Comparison of ENCODE assay signal across 10 cellular contexts in genomic region chr13:46605824-46606554, GRCh38. TPM values are rescaled to one million over a fixed set of nuclear protein-coding genes. Genes with fewer than 3 reads are reported as not detected.
DNase-seq lines count a peak whose midpoint lies in the region; ATAC-seq and TF ChIP-seq lines count a peak whose summit lies in the region.
"Had no signal": no experiment of that assay in that cellular context is flagged by ENCODE, and none has a peak within 500 bp of the region (broad histone marks: within the 10 kb centered on the region; RNA-seq: fewer than 3 reads in every experiment).

No MANE protein-coding gene starts in this region.

- 59 to 69% methylated on average over 3 of the region's 3 CpGs for WGBS in heart right ventricle, 2 donors

- peak overlapping the region in 9 of 10 donors; percentile 33 to 71 (median 56) for H3K27ac ChIP-seq in heart right ventricle
- H3K27ac ChIP-seq in upper lobe of right lung: peak overlapping the region; percentile 45

- H3K9me3 ChIP-seq in heart right ventricle (no peaks in the 10 kb centered on the region), upper lobe of right lung (no peaks in the 10 kb centered on the region)

- H3K4me3 ChIP-seq in heart right ventricle (no peak overlapping the region), upper lobe of right lung (no peak overlapping the region)

- H3K4me1 ChIP-seq in heart right ventricle (peaks cover 9 to 93% (median 80%) of the 10 kb centered on the region in 9 donors), upper lobe of right lung (peaks cover 49% of the 10 kb centered on the region)

- ATAC-seq in heart right ventricle (peak in 1 of 8 donors; percentile 17), Right ventricle myocardium superior (ENCODE audit: poor library complexity) (no peak), HG03354 (IDR thresholded peaks at IDR 0.05; ENCODE audit: poor library complexity, severe bottlenecking, unreplicated experiment) (peak; percentile 39), upper lobe of right lung (peak; percentile 77)

- DNase-seq in heart right ventricle: no peak
- DNase-seq in Right ventricle myocardium superior: no peak
- DNase-seq in foreskin melanocyte: peak; percentile 86
- no peak for DNase-seq in upper lobe of right lung
- no peak for DNase-seq in DMS153 (lab: John Stamatoyannopoulos, UW)
- DNase-seq in glutamatergic neuron: no peak
- DNase-seq in 8988T: no peak
- DNase-seq: activated CD4-positive, CD25-positive, alpha-beta regulatory T cell treated with anti-CD3 and anti-CD28 coated beads, Interleukin-2, amount 50 U/mL, for 72 hours; DND-41 had no signal

- H3K36me3 Mint-ChIP-seq in glutamatergic neuron (ENCODE audit: unreplicated experiment): no peaks in the 10 kb centered on the region

- H3K27me3 Mint-ChIP-seq in glutamatergic neuron (ENCODE audit: unreplicated experiment): peaks cover 2% of the 10 kb centered on the region

- H3K27me3 ChIP-seq in heart right ventricle (no peaks in the 10 kb centered on the region), upper lobe of right lung (no peaks in the 10 kb centered on the region)

- H3K4me3 Mint-ChIP-seq in glutamatergic neuron (ENCODE audit: unreplicated experiment): no peak overlapping the region

- H3K36me3 ChIP-seq in heart right ventricle: no peaks in the 10 kb centered on the region
- no peaks in the 10 kb centered on the region for H3K36me3 ChIP-seq in upper lobe of right lung

- no peak overlapping the region for H3K27ac Mint-ChIP-seq in glutamatergic neuron (ENCODE audit: unreplicated experiment)

- TF ChIP-seq CTCF in heart right ventricle (IDR thresholded peaks at IDR 0.05): no peak
- no peak for TF ChIP-seq CTCF in upper lobe of right lung (IDR thresholded peaks at IDR 0.05)
- TF ChIP-seq CTCF in glutamatergic neuron (IDR thresholded peaks at IDR 0.05; ENCODE audit: partially characterized antibody, unreplicated experiment): no peak

- peaks cover 29% of the 10 kb centered on the region for H3K4me1 Mint-ChIP-seq in glutamatergic neuron (ENCODE audit: low read depth, unreplicated experiment)

- intact Hi-C loops in heart right ventricle (cut with DNase I) (loop anchor here in 3 of 10 donors (5.0 to 10.0 kb wide), 3 partner anchors 51 to 66 kb away; partner anchors contain the start of gene LRCH1 (in 3 of the 3)), Right ventricle myocardium superior (cut with DNase I) (no loop called here), upper lobe of right lung (cut with DNase I) (no loop called here)

- H3K9me3 Mint-ChIP-seq in glutamatergic neuron (ENCODE audit: unreplicated experiment): peaks cover 10% of the 10 kb centered on the region

RNA-seq across cellular contexts. Expression of gene LRCH1, which starts 53.0 kb away (rescaled TPM):
- total RNA-seq in heart right ventricle: 10 to 100 TPM; 10.1 to 20.3 (median 13.8) TPM
- polyA plus RNA-seq in heart right ventricle: 1 to 10 TPM; 4.1 to 5.9 TPM
- 11.0 TPM for total RNA-seq in Right ventricle myocardium superior
- 32.0 TPM for total RNA-seq in upper lobe of right lung
- total RNA-seq in glutamatergic neuron (ENCODE audit: unreplicated experiment): 40.6 TPM
